ENCODE assay signal across 8 cellular contexts in genomic region chr9:6757988-6758417, GRCh38. TPM values are rescaled to one million over a fixed set of nuclear protein-coding genes. Genes with fewer than 3 reads are reported as not detected.
DNase-seq lines count a peak whose midpoint lies in the region; ATAC-seq, FAIRE-seq and TF ChIP-seq lines count a peak whose summit lies in the region.

No MANE protein-coding gene starts in this region.

- peaks cover 15% of the 10 kb centered on the region for H4K20me1 ChIP-seq in astrocyte (ENCODE audit: insufficient read depth, low read length)

- no peak for DNase-seq in BJ (ENCODE audit: low read depth)
- DNase-seq in astrocyte (ENCODE audit: low read depth) = no peak
- peak; percentile 97 for DNase-seq in islet precursor cell
- DNase-seq in activated effector memory CD4-positive, alpha-beta T cell treated with Interleukin-2 at 50 U/mL for 16 hours = no peak
- no peak for DNase-seq in NCI-H345 treated with DMSO at 0.1 percent for 48 hours (lab: John Stamatoyannopoulos, UW; ENCODE audit: unreplicated experiment)

- H3K27me3 ChIP-seq in BJ (ENCODE audit: control insufficient read depth, insufficient read depth, low read length) = no peaks in the 10 kb centered on the region
- no peaks in the 10 kb centered on the region for H3K27me3 ChIP-seq in astrocyte (ENCODE audit: insufficient read depth, low read length)
- no peaks in the 10 kb centered on the region for H3K27me3 ChIP-seq in subcutaneous abdominal adipose tissue (ENCODE audit: control insufficient read depth in 5 of 5, insufficient read depth in 4 of 5, low read length in 5 of 5)

- no peaks in the 10 kb centered on the region for H3K27me3 Mint-ChIP-seq in astrocyte (ENCODE audit: low read depth, unreplicated experiment)

- H3K9ac ChIP-seq in astrocyte (ENCODE audit: low read length) = peak overlapping the region; percentile 95
- H3K9ac ChIP-seq in subcutaneous abdominal adipose tissue (ENCODE audit: low read length in 5 of 5) = peak overlapping the region; percentile 80 to 96 (median 94)

- H3K4me3 ChIP-seq in BJ (ENCODE audit: low read depth, low read length) = peak overlapping the region; percentile 85
- H3K4me3 ChIP-seq in astrocyte (ENCODE audit: insufficient read depth, low read depth, low read length) = peak overlapping the region; percentile 92
- peak overlapping the region; percentile 53 to 93 (median 90) for H3K4me3 ChIP-seq in subcutaneous abdominal adipose tissue (ENCODE audit: low read depth in 1 of 5, low read length in 5 of 5)

- POLR2A ChIA-PET in BJ (lab: Charles Lee) = interaction anchor here (0.7 kb wide), 1 partner anchor 1632 kb away, joined by 3 read pairs; no protein-coding TSS in a partner anchor

- H3K36me3 Mint-ChIP-seq in astrocyte (ENCODE audit: low read depth, unreplicated experiment) = no peaks in the 10 kb centered on the region

- ATAC-seq in GM19397 (IDR thresholded peaks at IDR 0.05; ENCODE audit: unreplicated experiment) = peak; percentile 19
- peak; percentile 26 for ATAC-seq in HG03432 (IDR thresholded peaks at IDR 0.05; ENCODE audit: unreplicated experiment)

- peak overlapping the region; percentile 98 for H3K4me3 Mint-ChIP-seq in astrocyte (ENCODE audit: unreplicated experiment)

- no peak overlapping the region for H3K27ac Mint-ChIP-seq in astrocyte (ENCODE audit: unreplicated experiment)

- H3K9me3 ChIP-seq in astrocyte (ENCODE audit: insufficient read depth, low read depth, low read length) (no peaks in the 10 kb centered on the region), subcutaneous abdominal adipose tissue (ENCODE audit: control insufficient read depth in 5 of 5, low read length in 5 of 5) (peaks cover 0 to under 1% (median 0%) of the 10 kb centered on the region in 5 donors)

- H3K4me1 Mint-ChIP-seq in astrocyte (ENCODE audit: low read depth, unreplicated experiment) = peaks cover 5% of the 10 kb centered on the region

- H3K79me2 ChIP-seq in astrocyte (ENCODE audit: insufficient read depth, low read length) = peaks cover 38% of the 10 kb centered on the region

- H3K9me3 Mint-ChIP-seq in astrocyte (ENCODE audit: unreplicated experiment) = no peaks in the 10 kb centered on the region

- peak overlapping the region; percentile 99 for H3K27ac ChIP-seq in astrocyte (ENCODE audit: low read depth, low read length)
- H3K27ac ChIP-seq in subcutaneous abdominal adipose tissue (ENCODE audit: low read depth, low read length) = peak overlapping the region; percentile 97

- TF ChIP-seq CTCF in BJ (IDR thresholded peaks at IDR 0.05; ENCODE audit: insufficient read depth, low read depth, low read length) = no peak
- TF ChIP-seq CTCF in astrocyte (IDR thresholded peaks at IDR 0.05; ENCODE audit: insufficient read depth, low read depth, low read length) = no peak

- H3K4me1 ChIP-seq in astrocyte (ENCODE audit: insufficient read depth, low read length) = peaks cover 8% of the 10 kb centered on the region
- H3K4me1 ChIP-seq in subcutaneous abdominal adipose tissue (ENCODE audit: control insufficient read depth in 5 of 5, insufficient read depth in 5 of 5, low read length in 5 of 5) = peaks cover 0 to 29% (median 14%) of the 10 kb centered on the region in 5 donors

- CTCF ChIA-PET in BJ (lab: Yijun Ruan, JAX) = interaction anchor here (0.8 to 1.4 kb wide), 2 partner anchors 14 to 96 kb away, joined by 3 read pairs; no protein-coding TSS in a partner anchor

- no peaks in the 10 kb centered on the region for H3K36me3 ChIP-seq in BJ (ENCODE audit: control insufficient read depth, insufficient read depth, low read length)
- no peaks in the 10 kb centered on the region for H3K36me3 ChIP-seq in astrocyte (ENCODE audit: insufficient read depth, low read length)
- H3K36me3 ChIP-seq in subcutaneous abdominal adipose tissue (ENCODE audit: control insufficient read depth in 5 of 5, insufficient read depth in 5 of 5, low read length in 5 of 5) = no peaks in the 10 kb centered on the region

- H2AFZ ChIP-seq in astrocyte (ENCODE audit: low read depth, low read length) = peak overlapping the region; percentile 99

- peak overlapping the region; percentile 96 for H3K4me2 ChIP-seq in astrocyte (ENCODE audit: low read length)

- no peak for FAIRE-seq in astrocyte (lab: Jason Lieb, UNC)

RNA-seq across cellular contexts. Expression of gene KDM4C, which starts 0.2 kb away (rescaled TPM):
- polyA plus RNA-seq in BJ (2011; rRNA removed) = 11.3 and 11.5 TPM in 2 replicates
- 34.1 and 37.3 TPM in 2 replicates for polyA minus RNA-seq in BJ (2011; rRNA and poly(A)+ RNA removed)
- 16.2 and 18.2 TPM in 2 replicates for total RNA-seq in astrocyte
